8 cellular contexts compared by ENCODE assay signal in genomic region chr11:83194284-83195175, GRCh38.
A peak's percentile ranks its signal among the peaks of the same experiment; 100 is the strongest.
DNase-seq lines count a peak whose midpoint lies in the region; ATAC-seq and TF ChIP-seq lines count a peak whose summit lies in the region.

No MANE protein-coding gene starts in this region.

- ATAC-seq in HG02852 (IDR thresholded peaks at IDR 0.05; ENCODE audit: unreplicated experiment), result peak; percentile 58

- H3K4me1 ChIP-seq in mucosa of rectum (ENCODE audit: control insufficient read depth in 2 of 2, insufficient read depth in 2 of 2, low read length in 2 of 2), result peaks cover 17 to 21% of the 10 kb centered on the region in 2 donors

- peaks cover 8 to 13% of the 10 kb centered on the region in 2 donors for H3K36me3 ChIP-seq in mucosa of rectum (ENCODE audit: control insufficient read depth in 2 of 2, insufficient read depth in 2 of 2, low read length in 2 of 2)

- peak overlapping the region; percentile 90 to 91 for H3K9ac ChIP-seq in mucosa of rectum (ENCODE audit: low read depth in 1 of 2, low read length in 2 of 2)

- H3K27me3 ChIP-seq in mucosa of rectum (ENCODE audit: control insufficient read depth in 2 of 2, insufficient read depth in 2 of 2, low read length in 2 of 2), result no peaks in the 10 kb centered on the region

- DNase-seq in NCI-H526 (lab: John Stamatoyannopoulos, UW), result peak; percentile 35 to 69
- DNase-seq in NCI-H526 treated with DMSO at 0.1 percent for 48 hours (lab: John Stamatoyannopoulos, UW), result no peak
- peak; percentile 79 for DNase-seq in NOMO-1 treated with dmso at 0.1 percent for 144 hours (lab: John Stamatoyannopoulos, UW; ENCODE audit: unreplicated experiment)
- DNase-seq in activated CD8-positive, alpha-beta memory T cell treated with anti-CD3 and anti-CD28 coated beads, Interleukin-2, amount 50 U/mL, for 48 hours, result peak; percentile 83
- peak; percentile 75 for DNase-seq in epithelial cell of esophagus (ENCODE audit: low read depth)
- peak; percentile 26 for DNase-seq in stimulated activated CD8-positive, alpha-beta memory T cell treated with anti-CD3 and anti-CD28 coated beads, Interleukin-7, amount 100 ng/mL, for 24 hours (ENCODE audit: low read depth)

- TF ChIP-seq CTCF in epithelial cell of esophagus (IDR thresholded peaks at IDR 0.05; ENCODE audit: insufficient read depth, low read depth, low read length, missing control alignments), result no peak

- H3K27ac ChIP-seq in mucosa of rectum (ENCODE audit: low read depth in 2 of 2, low read length in 2 of 2), result peak overlapping the region; percentile 91 to 95

- H3K4me3 ChIP-seq in epithelial cell of esophagus (ENCODE audit: low read length) (peak overlapping the region; percentile 98), mucosa of rectum (ENCODE audit: low read length in 2 of 2) (peak overlapping the region; percentile 88 to 99)

- H3K9me3 ChIP-seq in mucosa of rectum (ENCODE audit: control insufficient read depth in 2 of 2, low read length in 2 of 2), result no peaks in the 10 kb centered on the region
